13 cellular contexts compared by ENCODE assay signal in the genomic region with DNA sequence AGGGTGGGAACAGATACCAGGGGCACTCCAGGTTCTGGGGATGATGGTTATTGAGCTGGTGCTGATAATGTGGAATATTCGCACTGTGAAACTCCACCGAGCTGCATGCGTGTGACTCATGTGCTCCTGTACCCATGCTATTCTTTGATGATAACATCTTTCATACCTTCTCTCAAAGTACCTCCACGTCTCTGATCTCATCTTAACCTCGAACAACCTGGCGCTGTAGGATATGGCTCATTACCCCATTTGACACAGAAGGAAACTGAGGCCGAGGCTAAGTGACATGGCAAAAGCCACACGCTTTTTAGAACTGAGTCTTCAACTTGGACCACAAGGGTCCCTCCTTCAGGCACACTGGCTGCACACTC. TPM values are rescaled to one million over a fixed set of nuclear protein-coding genes. Genes with fewer than 3 reads are reported as not detected.
A peak's percentile ranks its signal among the peaks of the same experiment; 100 is the strongest.
DNase-seq lines count a peak whose midpoint lies in the region; ATAC-seq and TF ChIP-seq lines count a peak whose summit lies in the region.
"Had no signal": no experiment of that assay in that cellular context is flagged by ENCODE, and none has a peak within 500 bp of the region (broad histone marks: within the 10 kb centered on the region; RNA-seq: fewer than 3 reads in every experiment).

No MANE protein-coding gene starts in this region.

- peak overlapping the region; percentile 51 for H2BK120ac ChIP-seq in mesenchymal stem cell (ENCODE audit: low read depth, low read length)

- H3K79me1 ChIP-seq in mesenchymal stem cell (replicated peaks; ENCODE audit: low read length, poor library complexity, severe bottlenecking): peaks cover 18% of the 10 kb centered on the region

- no peaks in the 10 kb centered on the region for H3K36me3 Mint-ChIP-seq in activated T-helper 17 cell treated with anti-CD3 and anti-CD28 coated beads, Interleukin-2, amount 50 U/mL, for 72 hours (ENCODE audit: low read depth)
- H3K36me3 Mint-ChIP-seq: stimulated activated memory B cell treated with anti-CD40 and anti-IgM and Interleukin-4, amounts not matched to agents 10 μg/mL and 1 μg/mL and 100 μg/mL, for 72 hours had no signal

- H2BK12ac ChIP-seq in mesenchymal stem cell (ENCODE audit: low read length in 2 of 2): peak overlapping the region; percentile 26 to 93

- H3K4me3 ChIP-seq in PC-3 (ENCODE audit: low read length): peak overlapping the region; percentile 26; the same call in 1 of the 2 replicates
- H3K4me3 ChIP-seq in mesenchymal stem cell (ENCODE audit: insufficient read depth in 1 of 2, low read depth in 1 of 2, low read length in 2 of 2): no peak overlapping the region

- H4K91ac ChIP-seq in mesenchymal stem cell (ENCODE audit: low read length): peak overlapping the region; percentile 88

- H2BK15ac ChIP-seq in mesenchymal stem cell (ENCODE audit: low read depth, poor library complexity, severe bottlenecking): peak overlapping the region; percentile 60

- H3K18ac ChIP-seq in mesenchymal stem cell (ENCODE audit: low read depth in 1 of 2, low read length in 2 of 2): peak overlapping the region; percentile 84 to 87

- H3K27ac ChIP-seq in PC-3 (ENCODE audit: low read length): peak overlapping the region; percentile 94
- H3K27ac ChIP-seq in mesenchymal stem cell (ENCODE audit: low read length, poor library complexity, severe bottlenecking): peak overlapping the region; percentile 99

- H4K20me1 ChIP-seq in PC-3 (ENCODE audit: low read length): no peaks in the 10 kb centered on the region

- H4K8ac ChIP-seq in mesenchymal stem cell (ENCODE audit: low read length): peak overlapping the region; percentile 39

- TF ChIP-seq CTCF in PC-3 (conservative IDR thresholded peaks at IDR 0.05; ENCODE audit: low read depth, low read length): no peak

- H3F3A ChIP-seq in PC-3 (ENCODE audit: low read length, unreplicated experiment): peaks cover 14% of the 10 kb centered on the region

- WGBS in mesenchymal stem cell: 78% methylated on average over 8 of the region's 8 CpGs

- peak overlapping the region; percentile 51 for H3K4me3 Mint-ChIP-seq in activated T-helper 17 cell treated with anti-CD3 and anti-CD28 coated beads, Interleukin-2, amount 50 U/mL, for 72 hours
- H3K4me3 Mint-ChIP-seq: stimulated activated memory B cell treated with anti-CD40 and anti-IgM and Interleukin-4, amounts not matched to agents 10 μg/mL and 1 μg/mL and 100 μg/mL, for 72 hours had no signal

- H3K9ac ChIP-seq in PC-3 (ENCODE audit: low read length) (peak overlapping the region; percentile 72), mesenchymal stem cell (ENCODE audit: low read length) (no peak overlapping the region)

- H3K9me3 ChIP-seq in PC-3 (ENCODE audit: low read length) (no peaks in the 10 kb centered on the region), mesenchymal stem cell (ENCODE audit: control insufficient read depth, low read length) (no peaks in the 10 kb centered on the region)

- H3K27me3 ChIP-seq in PC-3 (ENCODE audit: low read length) (no peaks in the 10 kb centered on the region), mesenchymal stem cell (ENCODE audit: control insufficient read depth in 1 of 2, insufficient read depth in 1 of 2, low read length in 2 of 2) (no peaks in the 10 kb centered on the region)

- no peak overlapping the region for H3K23ac ChIP-seq in mesenchymal stem cell (ENCODE audit: low read length in 2 of 2)

- DNase-seq in PC-3 (peak; percentile 63), mesenchymal stem cell (no peak), NCI-H526 (lab: John Stamatoyannopoulos, UW) (no peak), NCI-H128 (lab: John Stamatoyannopoulos, UW; ENCODE audit: unreplicated experiment) (no peak), Kasumi-1 (lab: John Stamatoyannopoulos, UW) (no peak)
- DNase-seq in stimulated activated CD8-positive, alpha-beta memory T cell treated with anti-CD3 and anti-CD28 coated beads, Interleukin-4, amount 100 ng/mL, for 48 hours: peak; percentile 54
- DNase-seq: activated CD8-positive, alpha-beta memory T cell treated with anti-CD3 and anti-CD28 coated beads, Interleukin-2, amount 50 U/mL, for 48 hours; DMS79 treated with DMSO at 0.1 percent for 48 hours; effector CD4-positive, alpha-beta T cell; NCI-H2081 treated with DMSO at 0.1 percent for 48 hours; SHP77 treated with DMSO at 0.1 percent for 48 hours had no signal

- H3K4me1 ChIP-seq in PC-3 (ENCODE audit: insufficient read depth, low read length): peaks cover 60% of the 10 kb centered on the region
- peaks cover 54% of the 10 kb centered on the region for H3K4me1 ChIP-seq in mesenchymal stem cell (ENCODE audit: control insufficient read depth, insufficient read depth, low read depth, low read length)

- H3K9me3 Mint-ChIP-seq in activated T-helper 17 cell treated with anti-CD3 and anti-CD28 coated beads, Interleukin-2, amount 50 U/mL, for 72 hours: no peaks in the 10 kb centered on the region
- H3K9me3 Mint-ChIP-seq: stimulated activated memory B cell treated with anti-CD40 and anti-IgM and Interleukin-4, amounts not matched to agents 10 μg/mL and 1 μg/mL and 100 μg/mL, for 72 hours had no signal

- H3K4me2 ChIP-seq in PC-3 (ENCODE audit: low read length) (peak overlapping the region; percentile 67), mesenchymal stem cell (ENCODE audit: low read length, poor library complexity, severe bottlenecking) (no peak overlapping the region)

- H3K9me2 ChIP-seq in PC-3 (replicated peaks; ENCODE audit: low read length): no peaks in the 10 kb centered on the region

- intact Hi-C loops in PC-3 (cut with micrococcal nuclease): no loop called here

- peaks cover 8% of the 10 kb centered on the region; the same call in 1 of the 2 replicates for H3K79me2 ChIP-seq in PC-3 (ENCODE audit: low read length)

- no TSS peak for BruUV-seq in PC-3 (replicated peaks; lab: Mats Ljungman, UMichigan)

- H3K27me3 Mint-ChIP-seq in activated T-helper 17 cell treated with anti-CD3 and anti-CD28 coated beads, Interleukin-2, amount 50 U/mL, for 72 hours: peaks cover 8% of the 10 kb centered on the region

- H3K14ac ChIP-seq in mesenchymal stem cell (ENCODE audit: low read length in 2 of 2): peak overlapping the region in 1 of 2 experiments; percentile 41

- H3K4ac ChIP-seq in mesenchymal stem cell (ENCODE audit: low read depth in 1 of 2, low read length in 2 of 2): peak overlapping the region; percentile 27 to 74

- H2AFZ ChIP-seq in PC-3 (ENCODE audit: low read length): peak overlapping the region; percentile 8; the same call in 1 of the 2 replicates
- H2AFZ ChIP-seq in mesenchymal stem cell (ENCODE audit: low read depth, low read length): no peak overlapping the region

- H3K27ac Mint-ChIP-seq in activated T-helper 17 cell treated with anti-CD3 and anti-CD28 coated beads, Interleukin-2, amount 50 U/mL, for 72 hours: peak overlapping the region; percentile 33
- H3K27ac Mint-ChIP-seq: stimulated activated memory B cell treated with anti-CD40 and anti-IgM and Interleukin-4, amounts not matched to agents 10 μg/mL and 1 μg/mL and 100 μg/mL, for 72 hours had no signal

- POLR2A ChIA-PET in PC-3 (lab: Charles Lee; ENCODE audit: unreplicated experiment): interaction anchor here (0.7 to 0.8 kb wide), 2 partner anchors 38 to 117 kb away, joined by 3 to 5 read pairs; no protein-coding TSS in a partner anchor

- no peak for ATAC-seq in PC-3
- peak; percentile 89 for ATAC-seq in activated T-helper 17 cell treated with anti-CD3 and anti-CD28 coated beads, Interleukin-2, amount 50 U/mL, for 72 hours (replicated peaks)
- ATAC-seq: stimulated activated memory B cell treated with anti-CD40 and anti-IgM and Interleukin-4, amounts not matched to agents 10 μg/mL and 1 μg/mL and 100 μg/mL, for 72 hours had no signal

- peaks cover 17% of the 10 kb centered on the region for H3K36me3 ChIP-seq in PC-3 (ENCODE audit: low read depth, low read length)
- H3K36me3 ChIP-seq in mesenchymal stem cell (ENCODE audit: control insufficient read depth in 1 of 2, insufficient read depth in 2 of 2, low read depth in 1 of 2, low read length in 2 of 2): peaks cover 24 to 55% of the 10 kb centered on the region in 2 experiments

- no peak overlapping the region for H2BK5ac ChIP-seq in mesenchymal stem cell (ENCODE audit: low read depth, low read length, poor library complexity, severe bottlenecking)

- H3K4me1 Mint-ChIP-seq in activated T-helper 17 cell treated with anti-CD3 and anti-CD28 coated beads, Interleukin-2, amount 50 U/mL, for 72 hours: peaks cover 16% of the 10 kb centered on the region

- CTCF ChIA-PET in PC-3 (lab: Charles Lee): interaction anchor here (1.0 kb wide), 1 partner anchor 46 kb away, joined by 3 read pairs; no protein-coding TSS in a partner anchor

- peak overlapping the region; percentile 99 for H2AK5ac ChIP-seq in mesenchymal stem cell (ENCODE audit: low read length, severe bottlenecking)

RNA-seq across cellular contexts. Expression of a gene that starts 30.2 kb away (rescaled TPM):
- 63.9 and 97.5 TPM in 2 replicates for total RNA-seq in PC-3 (2014; rRNA removed)
- total RNA-seq in activated T-helper 17 cell treated with anti-CD3 and anti-CD28 coated beads, Interleukin-2, amount 50 U/mL, for 72 hours: 10 to 100 TPM; 27.5 to 48.5 TPM
- polyA plus RNA-seq in mesenchymal stem cell (2013, experiment 1 of 2): 23.0 TPM
- 21.0 TPM for polyA plus RNA-seq in mesenchymal stem cell (2013, experiment 2 of 2)

Comparison
In these comparisons a context has a peak if more than half of its experiments do, and no peak if none do; other contexts are left out.
1. DNase-seq: peak in PC-3 (single experiment) and stimulated activated CD8-positive, alpha-beta memory T cell treated with anti-CD3 and anti-CD28 coated beads, Interleukin-4, amount 100 ng/mL, for 48 hours (single experiment); none in mesenchymal stem cell (single experiment), NCI-H526 (0 of 2), NCI-H128 (single experiment) and Kasumi-1 (0 of 2).